Comparison of ENCODE assay signal across 1 cellular context in genomic region chr18:10659594-10659993, GRCh38.
TF ChIP-seq lines count a peak whose summit lies in the region.

No MANE protein-coding gene starts in this region.

TF ChIP-seq in H1, 55 proteins besides CTCF, POLR2A, EP300 and RAD21:
- no peak for TF ChIP-seq MAFK (IDR thresholded peaks at IDR 0.05; ENCODE audit: low read depth, low read length)
